Comparison of ENCODE assay signal across 11 cellular contexts in genomic region chr4:10173039-10173753, GRCh38. TPM values are rescaled to one million over a fixed set of nuclear protein-coding genes. Genes with fewer than 3 reads are reported as not detected.
A peak's percentile ranks its signal among the peaks of the same experiment; 100 is the strongest.
DNase-seq lines count a peak whose midpoint lies in the region; ATAC-seq and TF ChIP-seq lines count a peak whose summit lies in the region.
"Had no signal": no experiment of that assay in that cellular context is flagged by ENCODE, and none has a peak within 500 bp of the region (broad histone marks: within the 10 kb centered on the region; RNA-seq: fewer than 3 reads in every experiment).

No MANE protein-coding gene starts in this region.

- H3K27me3 Mint-ChIP-seq in HFFc6 (ENCODE audit: insufficient read depth), result peaks cover 4% of the 10 kb centered on the region; the same call in 1 of the 2 replicates

- TF ChIP-seq CTCF in HFFc6 (IDR thresholded peaks at IDR 0.05) (peak; percentile 51), smooth muscle cell (IDR thresholded peaks at IDR 0.05; ENCODE audit: borderline replicate concordance, insufficient read depth, poor library complexity, severe bottlenecking) (no peak)

- H3K4me3 Mint-ChIP-seq in HFFc6, result peak overlapping the region; percentile 57

- peak overlapping the region; percentile 97 for H3K27ac Mint-ChIP-seq in HFFc6

- 53% methylated on average over 9 of the region's 9 CpGs for WGBS in smooth muscle cell (ENCODE audit: low lambda C conversion rate)

- H3K36me3 ChIP-seq in smooth muscle cell (ENCODE audit: low read depth), result no peaks in the 10 kb centered on the region

- H3K79me2 ChIP-seq in smooth muscle cell (ENCODE audit: low read depth), result no peaks in the 10 kb centered on the region

- no peaks in the 10 kb centered on the region for H3K27me3 ChIP-seq in smooth muscle cell (ENCODE audit: low read depth)

- peaks cover 7% of the 10 kb centered on the region for H3K4me1 ChIP-seq in smooth muscle cell (ENCODE audit: low read depth)

- H3K9me3 ChIP-seq in smooth muscle cell (replicated peaks; ENCODE audit: low read depth), result no peaks in the 10 kb centered on the region

- DNase-seq in HFFc6 (peak; percentile 92), astrocyte of the hippocampus (ENCODE audit: low read depth, low spot score) (peak; percentile 17), iris pigment epithelial cell (ENCODE audit: low read depth) (peak; percentile 20), smooth muscle cell (lab: John Stamatoyannopoulos, UW; ENCODE audit: unreplicated experiment) (no peak)
- DNase-seq in central memory CD4-positive, alpha-beta T cell, result no peak
- DNase-seq: activated effector memory CD4-positive, alpha-beta T cell treated with anti-CD3 and anti-CD28 coated beads, Interleukin-2, amount 50 U/mL, for 16 hours; hippocampal formation; T-helper 1 cell had no signal

- H3K36me3 Mint-ChIP-seq in HFFc6 (ENCODE audit: low read depth), result peaks cover 9% of the 10 kb centered on the region; the same call in 1 of the 2 replicates

- peak overlapping the region; percentile 42 for H3K4me2 ChIP-seq in smooth muscle cell

- H3K9me3 Mint-ChIP-seq in HFFc6, result no peaks in the 10 kb centered on the region

- H2AFZ ChIP-seq in smooth muscle cell (ENCODE audit: low read depth), result no peak overlapping the region

- H3F3A ChIP-seq in smooth muscle cell (ENCODE audit: low read depth), result no peaks in the 10 kb centered on the region

- no peak overlapping the region for H3K4me3 ChIP-seq in smooth muscle cell

- H4K20me1 ChIP-seq in smooth muscle cell (ENCODE audit: low read depth), result no peaks in the 10 kb centered on the region

- ATAC-seq in HG03039 (IDR thresholded peaks at IDR 0.05; ENCODE audit: unreplicated experiment), result no peak
- no peak for ATAC-seq in HG03097 (IDR thresholded peaks at IDR 0.05; ENCODE audit: low FRiP score, unreplicated experiment)
- ATAC-seq in HG03280 (IDR thresholded peaks at IDR 0.05; ENCODE audit: unreplicated experiment), result no peak

- peak overlapping the region; percentile 37 for H3K27ac ChIP-seq in smooth muscle cell (ENCODE audit: low read depth)

- peaks cover 63% of the 10 kb centered on the region for H3K4me1 Mint-ChIP-seq in HFFc6 (ENCODE audit: low read depth)

- peak overlapping the region; percentile 30 for H3K9ac ChIP-seq in smooth muscle cell (ENCODE audit: low read depth)

RNA-seq across cellular contexts. Expression of gene WDR1, which starts 56.6 kb away (rescaled TPM):
- total RNA-seq in HFFc6 (2021; fragmentation: NEBNext Ultra II Directional; extraction: Animal tissue kit (Norgen Biotek cat#: 25700)), result 100 to 1,000 TPM; 720 to 838 (median 782) TPM
- 224 and 259 TPM in 2 replicates for total RNA-seq in smooth muscle cell
- 273 and 283 TPM in 2 replicates for polyA plus RNA-seq in smooth muscle cell

Comparison
In these comparisons a context has a peak if more than half of its experiments do, and no peak if none do; other contexts are left out.
1. DNase-seq: peak in HFFc6 (single experiment), astrocyte of the hippocampus (single experiment) and iris pigment epithelial cell (single experiment); none in smooth muscle cell (single experiment) and central memory CD4-positive, alpha-beta T cell (single experiment).